ENCODE assay signal across 33 cellular contexts in genomic region chr7:13061115-13061514, GRCh38.
"Had no signal": no experiment of that assay in that cellular context is flagged by ENCODE, and none has a peak within 500 bp of the region (broad histone marks: within the 10 kb centered on the region; RNA-seq: fewer than 3 reads in every experiment).

No MANE protein-coding gene starts in this region.

- H3K27me3 ChIP-seq: brain microvascular endothelial cell, gastrocnemius medialis, heart left ventricle had no signal

- H3K36me3 Mint-ChIP-seq: activated naive CD8-positive, alpha-beta T cell; T-cell had no signal

- H3K36me3 ChIP-seq: brain microvascular endothelial cell, gastrocnemius medialis, heart left ventricle, WERI-Rb-1 had no signal

- H3K4me3 ChIP-seq: gastrocnemius medialis, heart left ventricle had no signal

- H3K27ac ChIP-seq: brain microvascular endothelial cell, epithelial cell of prostate, gastrocnemius medialis, heart left ventricle, WERI-Rb-1 had no signal

- H3K4me3 Mint-ChIP-seq: activated B cell treated with CpG ODN at 0.5 μM for 24 hours; activated CD8-positive, alpha-beta T cell treated with anti-CD3 and anti-CD28 coated beads for 36 hours; activated naive CD8-positive, alpha-beta T cell; activated T-cell treated with anti-CD3 and anti-CD28 coated beads, Interleukin-2, amount 50 U/mL, for 4 hours; activated T-helper 17 cell treated with anti-CD3 and anti-CD28 coated beads, Interleukin-2, amount 50 U/mL, for 72 hours; effector memory CD8-positive, alpha-beta T cell; T-cell; T-helper 1 cell treated with Interleukin-12 subunit alpha and Interleukin-12 subunit beta and Interleukin-4 antibody, amounts not matched to agents 30 μg/mL and 1 μg/mL, for 36 hours; T-helper 2 cell treated with Interferon-gamma antibody and Interleukin-4, amounts not matched to agents 5 μg/mL and 100 μg/mL, for 36 hours had no signal

- H3K27ac Mint-ChIP-seq: activated B cell treated with CpG ODN at 0.5 μM for 24 hours; activated CD8-positive, alpha-beta T cell treated with anti-CD3 and anti-CD28 coated beads for 36 hours; activated naive CD8-positive, alpha-beta T cell; activated T-helper 17 cell treated with anti-CD3 and anti-CD28 coated beads, Interleukin-2, amount 50 U/mL, for 72 hours; effector memory CD8-positive, alpha-beta T cell; T-cell; T-helper 1 cell treated with Interleukin-12 subunit alpha and Interleukin-12 subunit beta and Interleukin-4 antibody, amounts not matched to agents 30 μg/mL and 1 μg/mL, for 36 hours; T-helper 2 cell treated with Interferon-gamma antibody and Interleukin-4, amounts not matched to agents 5 μg/mL and 100 μg/mL, for 36 hours had no signal

- H3K4me1 ChIP-seq: gastrocnemius medialis had no signal

- H3K9me3 ChIP-seq: gastrocnemius medialis, heart left ventricle had no signal

- DNase-seq: activated B cell treated with CpG ODN at 0.5 μM for 24 hours; activated CD4-positive, alpha-beta T cell treated with anti-CD3 and anti-CD28 coated beads for 48 hours; activated CD4-positive, alpha-beta T cell treated with anti-CD3 and anti-CD28 coated beads, Interleukin-2, amount 50 U/mL, for 1 hour; activated CD4-positive, alpha-beta T cell treated with anti-CD3 and anti-CD28 coated beads, Interleukin-2, amount 50 U/mL, for 48 hours; activated CD8-positive, alpha-beta memory T cell treated with anti-CD3 and anti-CD28 coated beads for 24 hours; activated CD8-positive, alpha-beta T cell treated with anti-CD3 and anti-CD28 coated beads for 36 hours; activated effector memory CD4-positive, alpha-beta T cell treated with Interleukin-2 at 50 U/mL for 16 hours; activated gamma-delta T cell treated with Interleukin-2 at 50 U/mL for 16 hours; activated naive CD4-positive, alpha-beta T cell treated with anti-CD3 and anti-CD28 coated beads, Interleukin-2, amount 50 U/mL, for 16 hours; activated naive CD4-positive, alpha-beta T cell treated with Interleukin-2 at 50 U/mL for 16 hours; activated T-cell treated with anti-CD3 and anti-CD28 coated beads, Interleukin-2, amount 50 U/mL, for 4 hours; amniotic stem cell; anterior cingulate cortex; brain microvascular endothelial cell; caudate nucleus; cortex of kidney; dermis blood vessel endothelial cell; effector CD4-positive, alpha-beta T cell; effector memory CD8-positive, alpha-beta T cell; foreskin fibroblast; gastrocnemius medialis; glutamatergic neuron; heart left ventricle; T-cell; T1000; WERI-Rb-1 had no signal

- ATAC-seq: activated CD4-positive, CD25-positive, alpha-beta regulatory T cell treated with anti-CD3 and anti-CD28 coated beads, Interleukin-2, amount 50 U/mL, for 24 hours; activated CD8-positive, alpha-beta T cell treated with anti-CD3 and anti-CD28 coated beads for 36 hours; activated T-cell treated with anti-CD3 and anti-CD28 coated beads, Interleukin-2, amount 50 U/mL, for 4 hours; activated T-helper 17 cell treated with anti-CD3 and anti-CD28 coated beads, Interleukin-2, amount 50 U/mL, for 72 hours; effector memory CD8-positive, alpha-beta T cell; gastrocnemius medialis; heart left ventricle; T-cell had no signal

- H3K27me3 Mint-ChIP-seq: activated B cell treated with CpG ODN at 0.5 μM for 24 hours; activated naive CD8-positive, alpha-beta T cell had no signal

- FAIRE-seq: astrocyte had no signal

- H3K9me3 Mint-ChIP-seq: activated B cell treated with CpG ODN at 0.5 μM for 24 hours; activated CD8-positive, alpha-beta T cell treated with anti-CD3 and anti-CD28 coated beads for 36 hours; activated T-cell treated with anti-CD3 and anti-CD28 coated beads, Interleukin-2, amount 50 U/mL, for 4 hours; activated T-helper 17 cell treated with anti-CD3 and anti-CD28 coated beads, Interleukin-2, amount 50 U/mL, for 72 hours; effector memory CD8-positive, alpha-beta T cell; T-cell had no signal
